Comparison of ENCODE assay signal across 22 cellular contexts in genomic region chr6:170102582-170103481, GRCh38.
DNase-seq lines count a peak whose midpoint lies in the region; ATAC-seq and TF ChIP-seq lines count a peak whose summit lies in the region.
"Had no signal": no experiment of that assay in that cellular context is flagged by ENCODE, and none has a peak within 500 bp of the region (broad histone marks: within the 10 kb centered on the region; RNA-seq: fewer than 3 reads in every experiment).

No MANE protein-coding gene starts in this region.

- TF ChIP-seq CTCF in testis (IDR thresholded peaks at IDR 0.05), result no peak

- intact Hi-C loops in testis (cut with DNase I; ENCODE audit: low total_unique reads), result no loop called here

- H3K9me3 ChIP-seq in testis, result no peaks in the 10 kb centered on the region
- H3K9me3 ChIP-seq: A549, SJCRH30, thyroid gland had no signal

- no peaks in the 10 kb centered on the region for H3K36me3 ChIP-seq in testis (ENCODE audit: low read depth, missing control alignments)
- H3K36me3 ChIP-seq: SJCRH30, thyroid gland had no signal

- WGBS in testis, 2 donors, result 92 to 93% methylated on average over 26 to 30 of the region's 30 CpGs

- no peak for TF ChIP-seq POLR2A in testis (IDR thresholded peaks at IDR 0.05)

- no peak overlapping the region for H3K4me3 Mint-ChIP-seq in activated T-cell treated with anti-CD3 and anti-CD28 coated beads, Interleukin-2, amount 50 U/mL, for 24 hours
- H3K4me3 Mint-ChIP-seq in activated T-cell treated with anti-CD3 and anti-CD28 coated beads, Interleukin-2, amount 50 U/mL, for 4 hours, result no peak overlapping the region
- no peak overlapping the region for H3K4me3 Mint-ChIP-seq in activated CD8-positive, alpha-beta T cell treated with anti-CD3 and anti-CD28 coated beads, Interleukin-2, amount 10 ng/mL, durations not matched to agents 7 days and 5 days
- no peak overlapping the region for H3K4me3 Mint-ChIP-seq in activated T-helper 17 cell treated with anti-CD3 and anti-CD28 coated beads, Interleukin-2, amount 50 U/mL, for 72 hours
- H3K4me3 Mint-ChIP-seq: activated CD4-positive, alpha-beta T cell treated with anti-CD3 and anti-CD28 coated beads for 36 hours; activated T-cell treated with anti-CD3 and anti-CD28 coated beads, Interleukin-2, amount 50 U/mL, for 72 hours; IgD-negative memory B cell had no signal

- POLR2A ChIA-PET in activated CD8-positive, alpha-beta T cell treated with anti-CD3 and anti-CD28 coated beads, Interleukin-2, amount 10 ng/mL, durations not matched to agents 7 days and 5 days (lab: Charles Lee), result no interaction called here

- DNase-seq in activated T-cell treated with anti-CD3 and anti-CD28 coated beads, Interleukin-2, amount 50 U/mL, for 24 hours, result peak; percentile 29
- no peak for DNase-seq in activated T-cell treated with anti-CD3 and anti-CD28 coated beads, Interleukin-2, amount 50 U/mL, for 4 hours
- DNase-seq in activated CD8-positive, alpha-beta T cell treated with anti-CD3 and anti-CD28 coated beads, Interleukin-2, amount 10 ng/mL, durations not matched to agents 7 days and 5 days, result no peak
- peak; percentile 38 for DNase-seq in left lobe of liver (ENCODE audit: low spot score)
- peak; percentile 11 for DNase-seq in testis
- DNase-seq: activated CD4-positive, alpha-beta T cell treated with anti-CD3 and anti-CD28 coated beads for 36 hours; activated T-cell treated with anti-CD3 and anti-CD28 coated beads, Interleukin-2, amount 50 U/mL, for 72 hours; DMS53; hippocampal formation; midbrain; MV-4-11; NCI-H2081; NCI-H510A treated with DMSO at 0.1 percent for 48 hours; SJCRH30; stimulated activated CD4-positive, alpha-beta T cell treated with anti-CD3 and anti-CD28 coated beads, Interleukin-2, amount 100 ng/mL, for 48 hours; T1000; thyroid gland had no signal

- no peak overlapping the region for H3K27ac ChIP-seq in testis
- H3K27ac ChIP-seq: A549, SJCRH30, thyroid gland had no signal

- no peaks in the 10 kb centered on the region for H3K4me1 ChIP-seq in testis
- H3K4me1 ChIP-seq: A549, SJCRH30, thyroid gland had no signal

- H3K9me3 Mint-ChIP-seq in activated T-cell treated with anti-CD3 and anti-CD28 coated beads, Interleukin-2, amount 50 U/mL, for 24 hours, result no peaks in the 10 kb centered on the region
- peaks cover 7% of the 10 kb centered on the region for H3K9me3 Mint-ChIP-seq in activated T-cell treated with anti-CD3 and anti-CD28 coated beads, Interleukin-2, amount 50 U/mL, for 4 hours
- no peaks in the 10 kb centered on the region for H3K9me3 Mint-ChIP-seq in activated CD8-positive, alpha-beta T cell treated with anti-CD3 and anti-CD28 coated beads, Interleukin-2, amount 10 ng/mL, durations not matched to agents 7 days and 5 days (ENCODE audit: insufficient read depth)
- peaks cover 4% of the 10 kb centered on the region for H3K9me3 Mint-ChIP-seq in activated T-helper 17 cell treated with anti-CD3 and anti-CD28 coated beads, Interleukin-2, amount 50 U/mL, for 72 hours

- peaks cover 3% of the 10 kb centered on the region for H3K4me1 Mint-ChIP-seq in activated T-cell treated with anti-CD3 and anti-CD28 coated beads, Interleukin-2, amount 50 U/mL, for 24 hours (ENCODE audit: low read depth)
- H3K4me1 Mint-ChIP-seq in activated T-cell treated with anti-CD3 and anti-CD28 coated beads, Interleukin-2, amount 50 U/mL, for 4 hours (ENCODE audit: low read depth), result no peaks in the 10 kb centered on the region
- peaks cover 4% of the 10 kb centered on the region for H3K4me1 Mint-ChIP-seq in activated CD8-positive, alpha-beta T cell treated with anti-CD3 and anti-CD28 coated beads, Interleukin-2, amount 10 ng/mL, durations not matched to agents 7 days and 5 days (ENCODE audit: low read depth)
- no peaks in the 10 kb centered on the region for H3K4me1 Mint-ChIP-seq in activated T-helper 17 cell treated with anti-CD3 and anti-CD28 coated beads, Interleukin-2, amount 50 U/mL, for 72 hours
- H3K4me1 Mint-ChIP-seq: activated CD4-positive, alpha-beta T cell treated with anti-CD3 and anti-CD28 coated beads for 36 hours; IgD-negative memory B cell had no signal

- H3K27ac Mint-ChIP-seq in activated T-cell treated with anti-CD3 and anti-CD28 coated beads, Interleukin-2, amount 50 U/mL, for 24 hours, result no peak overlapping the region
- H3K27ac Mint-ChIP-seq in activated CD8-positive, alpha-beta T cell treated with anti-CD3 and anti-CD28 coated beads, Interleukin-2, amount 10 ng/mL, durations not matched to agents 7 days and 5 days, result peak overlapping the region; percentile 74
- no peak overlapping the region for H3K27ac Mint-ChIP-seq in activated T-helper 17 cell treated with anti-CD3 and anti-CD28 coated beads, Interleukin-2, amount 50 U/mL, for 72 hours
- H3K27ac Mint-ChIP-seq: activated CD4-positive, alpha-beta T cell treated with anti-CD3 and anti-CD28 coated beads for 36 hours; activated T-cell treated with anti-CD3 and anti-CD28 coated beads, Interleukin-2, amount 50 U/mL, for 72 hours had no signal

- no peak for ATAC-seq in activated T-cell treated with anti-CD3 and anti-CD28 coated beads, Interleukin-2, amount 50 U/mL, for 4 hours
- ATAC-seq in activated CD8-positive, alpha-beta T cell treated with anti-CD3 and anti-CD28 coated beads, Interleukin-2, amount 10 ng/mL, durations not matched to agents 7 days and 5 days, result peak; percentile 33
- no peak for ATAC-seq in left lobe of liver
- ATAC-seq in activated T-helper 17 cell treated with anti-CD3 and anti-CD28 coated beads, Interleukin-2, amount 50 U/mL, for 72 hours (replicated peaks), result no peak
- no peak for ATAC-seq in HG03045 (IDR thresholded peaks at IDR 0.05; ENCODE audit: unreplicated experiment)
- ATAC-seq in HG03432 (IDR thresholded peaks at IDR 0.05; ENCODE audit: unreplicated experiment), result no peak
- ATAC-seq: A549; activated CD4-positive, alpha-beta T cell treated with anti-CD3 and anti-CD28 coated beads for 36 hours had no signal

- H3K4me3 ChIP-seq in testis, result no peak overlapping the region
- H3K4me3 ChIP-seq: A549, SJCRH30, thyroid gland had no signal

- no peaks in the 10 kb centered on the region for H3K36me3 Mint-ChIP-seq in activated T-cell treated with anti-CD3 and anti-CD28 coated beads, Interleukin-2, amount 50 U/mL, for 24 hours (ENCODE audit: low read depth)
- H3K36me3 Mint-ChIP-seq in activated T-cell treated with anti-CD3 and anti-CD28 coated beads, Interleukin-2, amount 50 U/mL, for 4 hours (ENCODE audit: insufficient read depth), result no peaks in the 10 kb centered on the region
- peaks cover 4% of the 10 kb centered on the region for H3K36me3 Mint-ChIP-seq in activated CD8-positive, alpha-beta T cell treated with anti-CD3 and anti-CD28 coated beads, Interleukin-2, amount 10 ng/mL, durations not matched to agents 7 days and 5 days (ENCODE audit: low read depth)
- no peaks in the 10 kb centered on the region for H3K36me3 Mint-ChIP-seq in activated T-helper 17 cell treated with anti-CD3 and anti-CD28 coated beads, Interleukin-2, amount 50 U/mL, for 72 hours (ENCODE audit: low read depth)
- H3K36me3 Mint-ChIP-seq: IgD-negative memory B cell had no signal

- H3K27me3 ChIP-seq in testis, result no peaks in the 10 kb centered on the region
- H3K27me3 ChIP-seq: SJCRH30, thyroid gland had no signal

- CTCF ChIA-PET in activated CD8-positive, alpha-beta T cell treated with anti-CD3 and anti-CD28 coated beads, Interleukin-2, amount 10 ng/mL, durations not matched to agents 7 days and 5 days (lab: Charles Lee), result no interaction called here

- H3K27me3 Mint-ChIP-seq in activated T-cell treated with anti-CD3 and anti-CD28 coated beads, Interleukin-2, amount 50 U/mL, for 24 hours, result peaks cover 11% of the 10 kb centered on the region
- H3K27me3 Mint-ChIP-seq in activated T-cell treated with anti-CD3 and anti-CD28 coated beads, Interleukin-2, amount 50 U/mL, for 4 hours (ENCODE audit: low read depth), result peaks cover 2% of the 10 kb centered on the region
- peaks cover 23% of the 10 kb centered on the region for H3K27me3 Mint-ChIP-seq in activated CD8-positive, alpha-beta T cell treated with anti-CD3 and anti-CD28 coated beads, Interleukin-2, amount 10 ng/mL, durations not matched to agents 7 days and 5 days (ENCODE audit: low read depth)
- H3K27me3 Mint-ChIP-seq in activated T-helper 17 cell treated with anti-CD3 and anti-CD28 coated beads, Interleukin-2, amount 50 U/mL, for 72 hours, result peaks cover 9% of the 10 kb centered on the region

Comparison
In these comparisons a context has a peak if more than half of its experiments do, and no peak if none do; other contexts are left out.
1. DNase-seq: peak in activated T-cell treated with anti-CD3 and anti-CD28 coated beads, Interleukin-2, amount 50 U/mL, for 24 hours (single experiment), left lobe of liver (single experiment) and testis (single experiment); none in activated T-cell treated with anti-CD3 and anti-CD28 coated beads, Interleukin-2, amount 50 U/mL, for 4 hours (single experiment) and activated CD8-positive, alpha-beta T cell treated with anti-CD3 and anti-CD28 coated beads, Interleukin-2, amount 10 ng/mL, durations not matched to agents 7 days and 5 days (single experiment).